Comparison of ENCODE assay signal across 15 cellular contexts in genomic region chr13:98622926-98623325, GRCh38. TPM values are rescaled to one million over a fixed set of nuclear protein-coding genes. Genes with fewer than 3 reads are reported as not detected.
DNase-seq lines count a peak whose midpoint lies in the region; ATAC-seq and TF ChIP-seq lines count a peak whose summit lies in the region.
"Had no signal": no experiment of that assay in that cellular context is flagged by ENCODE, and none has a peak within 500 bp of the region (broad histone marks: within the 10 kb centered on the region; RNA-seq: fewer than 3 reads in every experiment).

No MANE protein-coding gene starts in this region.

- H3K27me3 Mint-ChIP-seq in mesothelial cell of epicardium (ENCODE audit: low read depth): no peaks in the 10 kb centered on the region
- no peaks in the 10 kb centered on the region for H3K27me3 Mint-ChIP-seq in activated T-cell treated with anti-CD3 and anti-CD28 coated beads, Interleukin-2, amount 50 U/mL, for 72 hours (ENCODE audit: low read depth)
- H3K27me3 Mint-ChIP-seq in activated naive CD8-positive, alpha-beta T cell treated with anti-CD3 and anti-CD28 coated beads for 36 hours: no peaks in the 10 kb centered on the region

- no peak for TF ChIP-seq POLR2A in heart left ventricle (IDR thresholded peaks at IDR 0.05)

- no peaks in the 10 kb centered on the region for H3K27me3 ChIP-seq in cardiac muscle cell
- H3K27me3 ChIP-seq in heart left ventricle: no peaks in the 10 kb centered on the region

- ATAC-seq in heart left ventricle (no peak), GM19328 (IDR thresholded peaks at IDR 0.05; ENCODE audit: unreplicated experiment) (no peak), GM21737 (IDR thresholded peaks at IDR 0.05; ENCODE audit: unreplicated experiment) (no peak)
- no peak for ATAC-seq in activated T-cell treated with anti-CD3 and anti-CD28 coated beads, Interleukin-2, amount 50 U/mL, for 72 hours (replicated peaks in 1 of 2)
- ATAC-seq: Right ventricle myocardium inferior had no signal

- H3K27ac Mint-ChIP-seq in mesothelial cell of epicardium: peak overlapping the region; percentile 50
- no peak overlapping the region for H3K27ac Mint-ChIP-seq in activated T-cell treated with anti-CD3 and anti-CD28 coated beads, Interleukin-2, amount 50 U/mL, for 72 hours
- no peak overlapping the region for H3K27ac Mint-ChIP-seq in activated naive CD8-positive, alpha-beta T cell treated with anti-CD3 and anti-CD28 coated beads for 36 hours

- H3K4me1 ChIP-seq in cardiac muscle cell (ENCODE audit: low read depth) (peaks cover 15% of the 10 kb centered on the region), heart left ventricle (peaks cover 0 to 8% (median 0%) of the 10 kb centered on the region in 12 donors)

- no peak for TF ChIP-seq CTCF in cardiac muscle cell (IDR thresholded peaks at IDR 0.05; ENCODE audit: low read depth, low read length)
- no peak for TF ChIP-seq CTCF in heart left ventricle (IDR thresholded peaks at IDR 0.05)
- TF ChIP-seq CTCF in mesothelial cell of epicardium (IDR thresholded peaks at IDR 0.05; ENCODE audit: unreplicated experiment): no peak

- H3K4me1 Mint-ChIP-seq in mesothelial cell of epicardium: peaks cover 13% of the 10 kb centered on the region
- H3K4me1 Mint-ChIP-seq in activated T-cell treated with anti-CD3 and anti-CD28 coated beads, Interleukin-2, amount 50 U/mL, for 72 hours (ENCODE audit: low read depth): no peaks in the 10 kb centered on the region
- H3K4me1 Mint-ChIP-seq in activated naive CD8-positive, alpha-beta T cell treated with anti-CD3 and anti-CD28 coated beads for 36 hours: peaks cover 2% of the 10 kb centered on the region

- no peaks in the 10 kb centered on the region for H3K9me3 Mint-ChIP-seq in mesothelial cell of epicardium
- H3K9me3 Mint-ChIP-seq in activated T-cell treated with anti-CD3 and anti-CD28 coated beads, Interleukin-2, amount 50 U/mL, for 72 hours: no peaks in the 10 kb centered on the region
- H3K9me3 Mint-ChIP-seq in activated naive CD8-positive, alpha-beta T cell treated with anti-CD3 and anti-CD28 coated beads for 36 hours: no peaks in the 10 kb centered on the region

- H3K4me3 ChIP-seq in cardiac muscle cell (no peak overlapping the region), heart left ventricle (no peak overlapping the region)

- DNase-seq in cardiac muscle cell (ENCODE audit: low read depth in 1 of 2, low spot score in 1 of 2) (no peak), heart left ventricle (no peak), NCI-H2171 treated with DMSO at 0.1 percent for 48 hours (lab: John Stamatoyannopoulos, UW) (peak; percentile 79), mesothelial cell of epicardium (ENCODE audit: low spot score in 2 of 2, unreplicated experiment in 2 of 2) (no peak)
- no peak for DNase-seq in activated T-cell treated with anti-CD3 and anti-CD28 coated beads, Interleukin-2, amount 50 U/mL, for 72 hours
- DNase-seq in activated naive CD8-positive, alpha-beta T cell treated with anti-CD3 and anti-CD28 coated beads for 36 hours: no peak
- DNase-seq: C1 segment of cervical spinal cord, GDM1, KG1, NCI-H187, NCI-H446, NCI-H526 treated with DMSO at 0.1 percent for 48 hours had no signal

- intact Hi-C loops in heart left ventricle (cut with DNase I): no loop called here

- no peak overlapping the region for H3K4me3 Mint-ChIP-seq in mesothelial cell of epicardium
- no peak overlapping the region for H3K4me3 Mint-ChIP-seq in activated T-cell treated with anti-CD3 and anti-CD28 coated beads, Interleukin-2, amount 50 U/mL, for 72 hours
- H3K4me3 Mint-ChIP-seq in activated naive CD8-positive, alpha-beta T cell treated with anti-CD3 and anti-CD28 coated beads for 36 hours: no peak overlapping the region

- H3K9me3 ChIP-seq in cardiac muscle cell (ENCODE audit: low read depth): no peaks in the 10 kb centered on the region
- H3K9me3 ChIP-seq in heart left ventricle: peaks cover 0 to 4% (median 0%) of the 10 kb centered on the region in 12 donors

- H3K36me3 ChIP-seq in cardiac muscle cell: no peaks in the 10 kb centered on the region
- H3K36me3 ChIP-seq in heart left ventricle: no peaks in the 10 kb centered on the region

- peak overlapping the region; percentile 89 for H3K27ac ChIP-seq in cardiac muscle cell
- H3K27ac ChIP-seq in heart left ventricle: no peak overlapping the region

- H3K36me3 Mint-ChIP-seq in mesothelial cell of epicardium: no peaks in the 10 kb centered on the region
- H3K36me3 Mint-ChIP-seq in activated T-cell treated with anti-CD3 and anti-CD28 coated beads, Interleukin-2, amount 50 U/mL, for 72 hours (ENCODE audit: insufficient read depth in 2 of 2): no peaks in the 10 kb centered on the region
- H3K36me3 Mint-ChIP-seq in activated naive CD8-positive, alpha-beta T cell treated with anti-CD3 and anti-CD28 coated beads for 36 hours: no peaks in the 10 kb centered on the region

- 63 to 75% (median 68%) methylated on average over 6 of the region's 6 CpGs for whole genome bisulfite sequencing in heart left ventricle, 4 donors

RNA-seq across cellular contexts. Expression of gene STK24, which starts 46.0 kb away (rescaled TPM):
- 76.7 and 83.3 TPM in 2 replicates for total RNA-seq in cardiac muscle cell
- polyA plus RNA-seq in cardiac muscle cell: 98.0 and 114 TPM in 2 replicates
- total RNA-seq in heart left ventricle: 10 to 100 TPM; 56.5 to 82.6 (median 63.0) TPM
- 10 to 100 TPM; 26.6 to 54.1 TPM for polyA plus RNA-seq in heart left ventricle
- 85.4 to 92.1 TPM (median 88.4 TPM) in 3 replicates for total RNA-seq in mesothelial cell of epicardium
- total RNA-seq in activated T-cell treated with anti-CD3 and anti-CD28 coated beads, Interleukin-2, amount 50 U/mL, for 72 hours: 100 to 1,000 TPM; 175 to 207 TPM
- total RNA-seq in activated naive CD8-positive, alpha-beta T cell treated with anti-CD3 and anti-CD28 coated beads for 36 hours: 100 to 1,000 TPM; 129 TPM
